In the genomic region with DNA sequence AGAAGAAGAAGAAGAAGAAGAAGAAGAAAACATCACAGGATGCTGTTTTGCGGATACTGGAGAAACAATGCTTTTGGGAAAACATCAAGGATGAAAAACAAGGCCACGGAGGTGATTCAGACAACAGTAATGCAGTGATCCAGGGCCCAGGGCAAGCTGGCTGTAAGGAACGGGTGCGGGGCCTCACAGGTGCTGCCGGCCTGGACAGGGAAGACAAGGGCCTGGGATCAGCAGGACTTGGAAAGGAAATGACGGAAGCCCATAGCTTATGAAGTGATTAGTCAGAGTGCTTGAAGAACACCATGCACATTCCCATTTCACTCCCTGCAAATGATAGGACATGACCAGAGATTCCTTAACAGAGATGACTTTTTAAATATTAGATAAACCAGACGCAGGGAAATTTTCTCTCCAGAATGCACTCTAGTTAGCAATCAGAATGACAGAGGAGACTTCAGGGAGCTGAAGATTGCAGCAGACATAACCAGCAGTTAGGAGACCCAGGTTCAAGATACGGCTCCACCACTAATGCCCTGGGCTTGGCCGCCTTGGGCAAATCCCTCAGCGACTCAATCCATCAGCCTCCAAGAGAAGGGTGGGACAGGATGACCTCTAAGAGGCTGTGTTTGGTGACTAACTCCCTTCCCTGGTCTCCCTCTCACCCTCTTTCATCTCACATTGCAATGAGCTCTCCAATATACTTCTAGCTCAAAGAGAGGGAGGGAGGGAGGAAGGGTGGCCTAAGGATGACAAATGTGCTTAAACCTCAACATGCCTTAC, we compare ENCODE assay signal across 12 cellular contexts. TPM values are rescaled to one million over a fixed set of nuclear protein-coding genes. Genes with fewer than 3 reads are reported as not detected.
DNase-seq lines count a peak whose midpoint lies in the region; ATAC-seq, FAIRE-seq and TF ChIP-seq lines count a peak whose summit lies in the region.
"Had no signal": no experiment of that assay in that cellular context is flagged by ENCODE, and none has a peak within 500 bp of the region (broad histone marks: within the 10 kb centered on the region; RNA-seq: fewer than 3 reads in every experiment).

No MANE protein-coding gene starts in this region.

- no peak overlapping the region for H3K27ac Mint-ChIP-seq in neural progenitor cell
- H3K27ac Mint-ChIP-seq in CD4-positive, alpha-beta T cell = no peak overlapping the region
- H3K27ac Mint-ChIP-seq: IgD-negative memory B cell had no signal

- peak; percentile 21; the same call in 1 of the 2 replicates for TF ChIP-seq RAD21 in HCT116 (IDR thresholded peaks at IDR 0.05; ENCODE audit: low read depth)

- H3K36me3 Mint-ChIP-seq in neural progenitor cell = no peaks in the 10 kb centered on the region
- no peaks in the 10 kb centered on the region for H3K36me3 Mint-ChIP-seq in CD4-positive, alpha-beta T cell (ENCODE audit: low read depth)
- H3K36me3 Mint-ChIP-seq: IgD-negative memory B cell had no signal

- no peaks in the 10 kb centered on the region for H3K36me3 ChIP-seq in HCT116 (ENCODE audit: control insufficient read depth in 1 of 2, insufficient read depth in 2 of 2, low read length in 2 of 2)
- H3K36me3 ChIP-seq in WERI-Rb-1 = no peaks in the 10 kb centered on the region
- H3K36me3 ChIP-seq in neural progenitor cell = no peaks in the 10 kb centered on the region
- H3K36me3 ChIP-seq: neutrophil had no signal

- H3K79me2 ChIP-seq in HCT116 (ENCODE audit: insufficient read depth, low read length) (peaks cover 85% of the 10 kb centered on the region), neural progenitor cell (ENCODE audit: low read depth) (peaks cover 1% of the 10 kb centered on the region)

- RAD21 ChIA-PET in HCT116 (lab: Charles Lee; ENCODE audit: low non-redundant PET in 1 of 2, low total read pairs in 2 of 2, uncharacterized antibody in 2 of 2, unreplicated experiment in 2 of 2) = interaction anchor here (0.8 to 1.5 kb wide), 3 partner anchors 52 to 252 kb away, joined by 3 to 4 read pairs (median 3); a partner anchor contains a TSS

- peak; percentile 82 for ATAC-seq in HCT116
- no peak for ATAC-seq in CD4-positive, alpha-beta T cell (ENCODE audit: poor library complexity)

- H3K4me3 ChIP-seq in HCT116 (replicated peaks in 1 of 2; ENCODE audit: low read depth in 1 of 2, low read length in 2 of 2) (peak overlapping the region; percentile 17 to 34; a peak in 3 of 4 replicates), WERI-Rb-1 (ENCODE audit: low read depth, low read length) (no peak overlapping the region), neural progenitor cell (no peak overlapping the region)

- H3K9me3 ChIP-seq in HCT116 (ENCODE audit: control insufficient read depth in 1 of 2, insufficient read depth in 1 of 2, low read depth in 1 of 2, low read length in 2 of 2) (no peaks in the 10 kb centered on the region), WERI-Rb-1 (ENCODE audit: severe bottlenecking) (no peaks in the 10 kb centered on the region), neural progenitor cell (ENCODE audit: low read depth) (no peaks in the 10 kb centered on the region)
- H3K9me3 ChIP-seq in CD4-positive, alpha-beta T cell (ENCODE audit: control insufficient read depth, low read length) = no peaks in the 10 kb centered on the region
- H3K9me3 ChIP-seq: neutrophil had no signal

- H3K4me3 Mint-ChIP-seq in neural progenitor cell = no peak overlapping the region
- H3K4me3 Mint-ChIP-seq in CD4-positive, alpha-beta T cell = no peak overlapping the region
- H3K4me3 Mint-ChIP-seq: central memory CD8-positive, alpha-beta T cell; IgD-negative memory B cell had no signal

- no peak for FAIRE-seq in GM12892 (lab: Jason Lieb, UNC)

- DNase-seq in HCT116 (ENCODE audit: low read depth, low spot score) (peak; percentile 93), WERI-Rb-1 (peak; percentile 38), glomerular endothelial cell (ENCODE audit: extremely low read depth, low read depth, low spot score) (peak; percentile 94), smooth muscle cell of the brain vasculature (ENCODE audit: low read depth, low spot score) (peak; percentile 66), GM12892 (ENCODE audit: insufficient read length) (no peak), neural progenitor cell (ENCODE audit: low spot score) (no peak)
- no peak for DNase-seq in CD4-positive, alpha-beta T cell
- DNase-seq: NCI-H510A treated with DMSO at 0.1 percent for 48 hours, T-helper 1 cell had no signal

- H3K9ac ChIP-seq in HCT116 (ENCODE audit: low read length) (peak overlapping the region; percentile 55), neural progenitor cell (no peak overlapping the region)

- H2AFZ ChIP-seq in HCT116 (ENCODE audit: low read depth, low read length, poor library complexity, severe bottlenecking) (no peak overlapping the region), neural progenitor cell (replicated peaks) (no peak overlapping the region)

- H3K4me1 ChIP-seq in HCT116 (ENCODE audit: control insufficient read depth in 1 of 2, insufficient read depth in 2 of 2, low read length in 2 of 2) (peaks cover 74 to 100% of the 10 kb centered on the region in 2 experiments), neural progenitor cell (no peaks in the 10 kb centered on the region)

- intact Hi-C loops in HCT116 (cut with micrococcal nuclease) = loop anchor here (1.0 to 5.0 kb wide), 2 partner anchors 54 to 168 kb away; a partner anchor contains a TSS
- intact Hi-C loops in CD4-positive, alpha-beta T cell (cut with DNase I, micrococcal nuclease) = no loop called here

- H3K27me3 Mint-ChIP-seq in neural progenitor cell (ENCODE audit: insufficient read depth, low read depth) = peaks cover 2% of the 10 kb centered on the region
- H3K27me3 Mint-ChIP-seq in CD4-positive, alpha-beta T cell = peaks cover 30% of the 10 kb centered on the region
- H3K27me3 Mint-ChIP-seq: central memory CD8-positive, alpha-beta T cell had no signal

- H4K20me1 ChIP-seq in HCT116 (ENCODE audit: insufficient read depth) (no peaks in the 10 kb centered on the region), neural progenitor cell (ENCODE audit: low read depth) (no peaks in the 10 kb centered on the region)

- no peaks in the 10 kb centered on the region for H3K27me3 ChIP-seq in HCT116 (ENCODE audit: insufficient read depth, low read length)
- no peaks in the 10 kb centered on the region for H3K27me3 ChIP-seq in WERI-Rb-1 (ENCODE audit: insufficient read depth, low read depth, severe bottlenecking)
- H3K27me3 ChIP-seq in neural progenitor cell = no peaks in the 10 kb centered on the region
- H3K27me3 ChIP-seq in CD4-positive, alpha-beta T cell (ENCODE audit: control insufficient read depth, insufficient read depth, low read length) = no peaks in the 10 kb centered on the region
- H3K27me3 ChIP-seq: neutrophil had no signal

- no peaks in the 10 kb centered on the region for H3F3A ChIP-seq in neural progenitor cell (ENCODE audit: low read depth)

- H3K4me2 ChIP-seq in HCT116 (ENCODE audit: low read length) = peak overlapping the region; percentile 69
- no peak overlapping the region for H3K4me2 ChIP-seq in neural progenitor cell

- H3K27ac ChIP-seq in HCT116 (ENCODE audit: low read depth, low read length) (peak overlapping the region; percentile 88), WERI-Rb-1 (no peak overlapping the region), neural progenitor cell (no peak overlapping the region)
- no peak overlapping the region for H3K27ac ChIP-seq in CD4-positive, alpha-beta T cell (ENCODE audit: low read depth, low read length)
- H3K27ac ChIP-seq: neutrophil had no signal

- peaks cover 3% of the 10 kb centered on the region for H3K4me1 Mint-ChIP-seq in neural progenitor cell
- H3K4me1 Mint-ChIP-seq in CD4-positive, alpha-beta T cell (ENCODE audit: low read depth) = no peaks in the 10 kb centered on the region
- H3K4me1 Mint-ChIP-seq: central memory CD8-positive, alpha-beta T cell; IgD-negative memory B cell had no signal

- BruUV-seq in HCT116 (replicated peaks; lab: Mats Ljungman, UMichigan) = TSS peak; percentile 91

- peaks cover under 1% of the 10 kb centered on the region for H3K9me3 Mint-ChIP-seq in neural progenitor cell
- no peaks in the 10 kb centered on the region for H3K9me3 Mint-ChIP-seq in CD4-positive, alpha-beta T cell

- H3K9me2 ChIP-seq in HCT116 (ENCODE audit: insufficient read depth) = no peaks in the 10 kb centered on the region

- TF ChIP-seq CTCF in HCT116 (IDR thresholded peaks at IDR 0.05 in 2 of 3, conservative IDR thresholded peaks at IDR 0.05 in 1 of 3; ENCODE audit: borderline replicate concordance in 1 of 3, insufficient read depth in 1 of 3, low read depth in 2 of 3, low read length in 2 of 3) (no peak), WERI-Rb-1 (IDR thresholded peaks at IDR 0.05; ENCODE audit: low read depth, low read length) (no peak), neural progenitor cell (IDR thresholded peaks at IDR 0.05) (no peak)
- TF ChIP-seq CTCF in CD4-positive, alpha-beta T cell (IDR thresholded peaks at IDR 0.05) = no peak

- no peak for TF ChIP-seq POLR2A in HCT116 (IDR thresholded peaks at IDR 0.05; ENCODE audit: borderline replicate concordance, extremely low read depth, insufficient read depth, insufficient read length)
- no peak for TF ChIP-seq POLR2A in GM12892 (IDR thresholded peaks at IDR 0.05; ENCODE audit: low read depth, low read length)

- CTCF ChIA-PET in HCT116 (lab: Charles Lee) = interaction anchor here (0.7 to 1.9 kb wide), 8 partner anchors 9 to 252 kb away, joined by 3 to 15 read pairs (median 4); a partner anchor contains a TSS
- CTCF ChIA-PET in CD4-positive, alpha-beta T cell (lab: Charles Lee) = no interaction called here

- POLR2A ChIA-PET in HCT116 (lab: Charles Lee) = interaction anchor here (1.0 to 1.9 kb wide), 10 partner anchors 14 to 169 kb away, joined by 3 to 12 read pairs (median 4); no protein-coding TSS in a partner anchor
- POLR2A ChIA-PET in CD4-positive, alpha-beta T cell (lab: Charles Lee) = no interaction called here

TF ChIP-seq in HCT116, 20 proteins besides CTCF, POLR2A, EP300 and RAD21 (continues in another document):
- TF ChIP-seq, protein P1, sequence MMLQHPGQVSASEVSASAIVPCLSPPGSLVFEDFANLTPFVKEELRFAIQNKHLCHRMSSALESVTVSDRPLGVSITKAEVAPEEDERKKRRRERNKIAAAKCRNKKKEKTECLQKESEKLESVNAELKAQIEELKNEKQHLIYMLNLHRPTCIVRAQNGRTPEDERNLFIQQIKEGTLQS (IDR thresholded peaks at IDR 0.05) = no peak
- peak; percentile 57; the same call in 1 of the 2 replicates for TF ChIP-seq SP1 (IDR thresholded peaks at IDR 0.05; ENCODE audit: low read depth)
- no peak for TF ChIP-seq ELF1 (IDR thresholded peaks at IDR 0.05; ENCODE audit: borderline replicate concordance, low read depth)
- peak; percentile 74 for TF ChIP-seq FOSL1 (IDR thresholded peaks at IDR 0.05; ENCODE audit: low read depth)
- TF ChIP-seq JUND (IDR thresholded peaks at IDR 0.05) = peak; percentile 82
- TF ChIP-seq CEBPB (IDR thresholded peaks at IDR 0.05; ENCODE audit: low read depth) = peak; percentile 52; the same call in 1 of the 2 replicates
- no peak for TF ChIP-seq ZNF274 (IDR thresholded peaks at IDR 0.05; ENCODE audit: low read depth, low read length)
- peak; percentile 60; the same call in 1 of the 2 replicates for TF ChIP-seq SIN3A (IDR thresholded peaks at IDR 0.05; ENCODE audit: low read depth)

RNA-seq across cellular contexts. Expression of a gene that starts 54.1 kb away (rescaled TPM):
- total RNA-seq in HCT116 (2021; ENCODE audit: unreplicated experiment) (72.5 TPM), glomerular endothelial cell (122 and 124 TPM in 2 replicates), neural progenitor cell (ENCODE audit: low replicate concordance) (44.3 and 83.2 TPM in 2 replicates)
- polyA plus RNA-seq in HCT116 (2012) = 33.6 and 40.7 TPM in 2 replicates
- polyA plus RNA-seq in GM12892 (2012; ENCODE audit: missing spikeins) = 12.2 TPM
- under 1 TPM in 1 of 2 experiments, not detected in 1; 0.22 TPM for total RNA-seq in CD4-positive, alpha-beta T cell

Comparison
In these comparisons a context has a peak if more than half of its experiments do, and no peak if none do; other contexts are left out.
1. DNase-seq: peak in HCT116 (single experiment), WERI-Rb-1 (single experiment), glomerular endothelial cell (single experiment) and smooth muscle cell of the brain vasculature (single experiment); none in GM12892 (single experiment), neural progenitor cell (single experiment) and CD4-positive, alpha-beta T cell (0 of 10).
2. H3K4me3 ChIP-seq: peak in HCT116 (2 of 2); none in WERI-Rb-1 (single experiment) and neural progenitor cell (single experiment).
3. RNA of a gene that starts 54.1 kb away (total RNA-seq): 122 to 124 TPM in glomerular endothelial cell, 44.3 to 83.2 TPM in neural progenitor cell and 72.5 TPM in HCT116 (single experiment); 0.22 TPM in CD4-positive, alpha-beta T cell; every median in the first group is over 10 times any median in the second.